Comparison of ENCODE assay signal across 27 cellular contexts in genomic region chr6:150213301-150213700, GRCh38.
"Had no signal": no experiment of that assay in that cellular context is flagged by ENCODE, and none has a peak within 500 bp of the region (broad histone marks: within the 10 kb centered on the region; RNA-seq: fewer than 3 reads in every experiment).

No MANE protein-coding gene starts in this region.

- ATAC-seq: activated CD4-positive, alpha-beta T cell treated with anti-CD3 and anti-CD28 coated beads for 36 hours; activated CD8-positive, alpha-beta memory T cell treated with anti-CD3 and anti-CD28 coated beads, Interleukin-2, amount 10 ng/mL, durations not matched to agents 7 days and 5 days; activated CD8-positive, alpha-beta T cell treated with anti-CD3 and anti-CD28 coated beads, Interleukin-2, amount 10 ng/mL, durations not matched to agents 7 days and 5 days; activated naive CD4-positive, alpha-beta T cell treated with anti-CD3 and anti-CD28 coated beads, Interleukin-2, amount 50 U/mL, for 72 hours; gastrocnemius medialis had no signal

- DNase-seq: activated CD4-positive, alpha-beta memory T cell treated with anti-CD3 and anti-CD28 coated beads for 36 hours; activated CD4-positive, alpha-beta T cell treated with anti-CD3 and anti-CD28 coated beads for 36 hours; activated CD4-positive, alpha-beta T cell treated with anti-CD3 and anti-CD28 coated beads, Interleukin-2, amount 10 ng/mL, durations not matched to agents 24 days and 14 days; activated CD4-positive, CD25-positive, alpha-beta regulatory T cell; activated CD4-positive, CD25-positive, alpha-beta regulatory T cell treated with anti-CD3 and anti-CD28 coated beads, Interleukin-2, amount 50 U/mL, for 72 hours; activated CD8-positive, alpha-beta memory T cell treated with anti-CD3 and anti-CD28 coated beads, Interleukin-2, amount 10 ng/mL, durations not matched to agents 7 days and 5 days; activated CD8-positive, alpha-beta memory T cell treated with anti-CD3 and anti-CD28 coated beads, Interleukin-2, amount 50 U/mL, for 4 hours; activated CD8-positive, alpha-beta T cell treated with anti-CD3 and anti-CD28 coated beads, Interleukin-2, amount 10 ng/mL, durations not matched to agents 7 days and 5 days; activated gamma-delta T cell; activated naive CD4-positive, alpha-beta T cell; activated naive CD4-positive, alpha-beta T cell treated with anti-CD3 and anti-CD28 coated beads, Interleukin-2, amount 10 ng/mL, durations not matched to agents 7 days and 5 days; activated naive CD8-positive, alpha-beta T cell treated with anti-CD3 and anti-CD28 coated beads, Interleukin-2, amount 10 ng/mL, durations not matched to agents 7 days and 5 days; activated T-cell treated with anti-CD3 and anti-CD28 coated beads, Interleukin-2, amount 50 U/mL, for 1 hour; activated T-cell treated with anti-CD3 and anti-CD28 coated beads, Interleukin-2, amount 50 U/mL, for 48 hours; brain microvascular endothelial cell; dorsolateral prefrontal cortex; effector memory CD4-positive, alpha-beta T cell; endodermal cell; foreskin fibroblast; gastrocnemius medialis; glutamatergic neuron; heart left ventricle; T-helper 2 cell had no signal

- H3K36me3 ChIP-seq: ascending aorta, brain microvascular endothelial cell, gastrocnemius medialis had no signal

- H3K27ac ChIP-seq: ascending aorta, brain microvascular endothelial cell, coronary artery, dorsolateral prefrontal cortex, gastrocnemius medialis, heart left ventricle had no signal

- FAIRE-seq: bronchial epithelial cell had no signal

- H3K9me3 ChIP-seq: ascending aorta, gastrocnemius medialis, heart left ventricle had no signal

- H3K27me3 ChIP-seq: ascending aorta, brain microvascular endothelial cell, gastrocnemius medialis, heart left ventricle had no signal

- H3K4me3 ChIP-seq: ascending aorta, coronary artery, dorsolateral prefrontal cortex, gastrocnemius medialis, heart left ventricle had no signal

- H3K4me1 ChIP-seq: ascending aorta had no signal
